Comparison of ENCODE assay signal across 8 cellular contexts in the genomic region with DNA sequence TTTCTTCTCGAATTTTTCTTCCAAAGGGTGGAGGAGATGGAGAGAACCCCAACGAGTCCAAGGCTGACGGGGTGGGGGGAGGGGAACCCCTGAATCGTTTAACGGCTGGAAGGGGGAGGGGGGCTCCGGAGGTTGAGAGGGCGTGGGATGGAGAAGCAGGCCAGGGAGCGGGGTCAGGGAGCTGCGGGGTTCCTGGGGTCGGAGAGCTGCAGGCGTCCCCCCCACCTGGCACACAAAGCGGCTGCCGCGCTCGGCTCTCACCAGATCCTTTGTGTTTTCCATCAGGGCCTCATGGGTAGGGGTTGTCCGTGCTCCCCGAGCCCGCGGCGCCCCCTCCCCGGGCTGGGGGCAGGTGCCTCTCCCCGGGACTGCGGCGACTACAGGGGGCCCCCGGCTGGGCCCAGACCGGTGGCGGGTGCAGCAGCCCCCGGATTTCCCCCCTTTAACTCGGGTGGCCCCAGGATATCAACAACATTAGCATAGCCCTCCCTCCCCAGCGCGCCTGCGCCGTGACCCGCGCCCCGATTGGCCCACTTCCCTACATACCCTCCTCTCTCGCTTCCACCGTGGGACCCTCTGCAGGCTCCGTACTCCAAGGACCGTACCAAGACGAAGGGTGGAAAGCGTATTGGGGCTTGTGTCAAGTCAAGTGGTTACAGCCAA. TPM values are rescaled to one million over a fixed set of nuclear protein-coding genes. Genes with fewer than 3 reads are reported as not detected.
A peak's percentile ranks its signal among the peaks of the same experiment; 100 is the strongest.
DNase-seq lines count a peak whose midpoint lies in the region; ATAC-seq and TF ChIP-seq lines count a peak whose summit lies in the region.

Gene MBTD1, minus strand, starts transcription at position 476 of the 663 bp plus-strand sequence. CDS start 34,888 bp downstream, outside the sequence.

- intact Hi-C loops in T-helper 1 cell treated with Interleukin-12 subunit alpha and Interleukin-12 subunit beta and Interleukin-4 antibody, amounts not matched to agents 30 ng/mL and 1 ng/mL, for 36 hours (cut with micrococcal nuclease), result loop anchor here (1.0 to 10.0 kb wide), 8 partner anchors 93 to 715 kb away; partner anchors contain the start of genes LUC7L3, NME1, NME2 and SPATA20
- intact Hi-C loops in left ventricle myocardium inferior (cut with micrococcal nuclease), result no loop called here
- intact Hi-C loops in posterior vena cava (cut with DNase I), result no loop called here

- peak within 1 kb of the TSS; percentile 98 for H3K27ac ChIP-seq in left ventricle myocardium inferior (replicated peaks)
- peak within 1 kb of the TSS; percentile 91 to 99 (median 98) for H3K27ac ChIP-seq in upper lobe of left lung

- 1 to 2% methylated on average over 24 to 40 of the region's 42 CpGs for WGBS in upper lobe of left lung, 2 donors

- TF ChIP-seq CTCF in GM12875 (IDR thresholded peaks at IDR 0.05; ENCODE audit: borderline replicate concordance, insufficient read depth, low read depth, low read length) (no peak), left ventricle myocardium inferior (IDR thresholded peaks at IDR 0.05; ENCODE audit: borderline replicate concordance) (no peak), upper lobe of left lung (IDR thresholded peaks at IDR 0.05) (no peak)

- DNase-seq in NCI-H146 (lab: John Stamatoyannopoulos, UW), result peak; percentile 96
- peak; percentile 91 for DNase-seq in amniotic stem cell (lab: John Stamatoyannopoulos, UW)
- peak; percentile 95 for DNase-seq in left ventricle myocardium inferior
- DNase-seq in posterior vena cava (ENCODE audit: low spot score), result peak; percentile 98
- DNase-seq in upper lobe of left lung, result peak; percentile 95 to 99

- H3K4me1 ChIP-seq in left ventricle myocardium inferior (peaks cover 83% of the 10 kb centered on the region), upper lobe of left lung (peaks cover 25 to 60% (median 47%) of the 10 kb centered on the region in 4 donors)

- TF ChIP-seq POLR2A in upper lobe of left lung (IDR thresholded peaks at IDR 0.05), result peak in 1 of 4 donors; percentile 23

- no peaks in the 10 kb centered on the region for H3K9me3 ChIP-seq in left ventricle myocardium inferior (replicated peaks)
- H3K9me3 ChIP-seq in upper lobe of left lung, result no peaks in the 10 kb centered on the region

- TF ChIP-seq EP300 in upper lobe of left lung (IDR thresholded peaks at IDR 0.05), result no peak

- H3K4me3 ChIP-seq in GM12875 (ENCODE audit: low read depth, low read length) (peak within 1 kb of the TSS; percentile 80), left ventricle myocardium inferior (peak within 1 kb of the TSS; percentile 88), upper lobe of left lung (peak within 1 kb of the TSS; percentile 81 to 100 (median 92))

- ATAC-seq in HG02840 (IDR thresholded peaks at IDR 0.05; ENCODE audit: low FRiP score, unreplicated experiment) (peak; percentile 77), upper lobe of left lung (ENCODE audit: low FRiP score in 2 of 2) (peak; percentile 94 to 98)

- H3K36me3 ChIP-seq in left ventricle myocardium inferior (peaks cover 22% of the 10 kb centered on the region), upper lobe of left lung (peaks cover 0 to 21% (median under 1%) of the 10 kb centered on the region in 4 donors)

- H3K27me3 ChIP-seq in left ventricle myocardium inferior (ENCODE audit: low read depth) (no peaks in the 10 kb centered on the region), upper lobe of left lung (no peaks in the 10 kb centered on the region)

RNA-seq across cellular contexts. Expression of gene MBTD1, which starts in this region (rescaled TPM):
- total RNA-seq in T-helper 1 cell treated with Interleukin-12 subunit alpha and Interleukin-12 subunit beta and Interleukin-4 antibody, amounts not matched to agents 30 ng/mL and 1 ng/mL, for 36 hours, result 12.0 and 13.7 TPM in 2 replicates
- total RNA-seq in left ventricle myocardium inferior (5.4 TPM), posterior vena cava (1 to 10 TPM; 8.8 to 9.9 TPM), upper lobe of left lung (10 to 100 TPM in 5 of 6 donors, 1 to 10 TPM in 1; 9.6 to 37.7 (median 14.1) TPM)

Comparison
In these comparisons a context has a peak if more than half of its experiments do, and no peak if none do; other contexts are left out.
1. Peak in every context shown above with its lines: DNase-seq, ATAC-seq, H3K4me3 ChIP-seq and H3K27ac ChIP-seq.